28 cellular contexts compared by ENCODE assay signal in genomic region chr11:17347676-17348075, GRCh38.
"Had no signal": no experiment of that assay in that cellular context is flagged by ENCODE, and none has a peak within 500 bp of the region (broad histone marks: within the 10 kb centered on the region; RNA-seq: fewer than 3 reads in every experiment).

No MANE protein-coding gene starts in this region.

- H3K4me3 ChIP-seq: adrenal gland, body of pancreas, coronary artery, dorsolateral prefrontal cortex, esophagus muscularis mucosa, gastrocnemius medialis, heart right ventricle had no signal

- DNase-seq: activated CD4-positive, alpha-beta memory T cell treated with anti-CD3 and anti-CD28 coated beads for 36 hours; activated CD4-positive, alpha-beta T cell treated with anti-CD3 and anti-CD28 coated beads for 36 hours; activated CD4-positive, alpha-beta T cell treated with anti-CD3 and anti-CD28 coated beads, Interleukin-2, amount 10 ng/mL, durations not matched to agents 24 days and 14 days; activated CD4-positive, CD25-positive, alpha-beta regulatory T cell; activated CD4-positive, CD25-positive, alpha-beta regulatory T cell treated with anti-CD3 and anti-CD28 coated beads, Interleukin-2, amount 50 U/mL, for 72 hours; activated CD8-positive, alpha-beta memory T cell treated with anti-CD3 and anti-CD28 coated beads, Interleukin-2, amount 10 ng/mL, durations not matched to agents 7 days and 5 days; activated CD8-positive, alpha-beta memory T cell treated with anti-CD3 and anti-CD28 coated beads, Interleukin-2, amount 50 U/mL, for 4 hours; activated CD8-positive, alpha-beta T cell treated with anti-CD3 and anti-CD28 coated beads, Interleukin-2, amount 10 ng/mL, durations not matched to agents 7 days and 5 days; activated effector memory CD4-positive, alpha-beta T cell treated with anti-CD3 and anti-CD28 coated beads, Interleukin-2, amount 50 U/mL, for 16 hours; activated naive CD4-positive, alpha-beta T cell treated with anti-CD3 and anti-CD28 coated beads for 36 hours; activated naive CD8-positive, alpha-beta T cell treated with anti-CD3 and anti-CD28 coated beads for 36 hours; activated naive CD8-positive, alpha-beta T cell treated with anti-CD3 and anti-CD28 coated beads, Interleukin-2, amount 50 U/mL, for 24 hours; activated T-cell treated with anti-CD3 and anti-CD28 coated beads, Interleukin-2, amount 50 U/mL, for 1 hour; activated T-cell treated with anti-CD3 and anti-CD28 coated beads, Interleukin-2, amount 50 U/mL, for 48 hours; adrenal gland; amygdala; aorta; body of pancreas; dorsolateral prefrontal cortex; effector memory CD4-positive, alpha-beta T cell; endodermal cell; erythroblast; gastrocnemius medialis; heart right ventricle; T-helper 2 cell had no signal

- ATAC-seq: activated CD4-positive, alpha-beta T cell treated with anti-CD3 and anti-CD28 coated beads for 36 hours; activated CD8-positive, alpha-beta memory T cell treated with anti-CD3 and anti-CD28 coated beads, Interleukin-2, amount 10 ng/mL, durations not matched to agents 7 days and 5 days; activated CD8-positive, alpha-beta T cell treated with anti-CD3 and anti-CD28 coated beads, Interleukin-2, amount 10 ng/mL, durations not matched to agents 7 days and 5 days; activated naive CD8-positive, alpha-beta T cell treated with anti-CD3 and anti-CD28 coated beads, Interleukin-2, amount 50 U/mL, for 24 hours; body of pancreas; foreskin keratinocyte; gastrocnemius medialis; heart right ventricle had no signal
